15 cellular contexts compared by ENCODE assay signal in genomic region chr6:157266274-157267101, GRCh38. TPM values are rescaled to one million over a fixed set of nuclear protein-coding genes. Genes with fewer than 3 reads are reported as not detected.
A peak's percentile ranks its signal among the peaks of the same experiment; 100 is the strongest.
DNase-seq lines count a peak whose midpoint lies in the region; ATAC-seq, FAIRE-seq and TF ChIP-seq lines count a peak whose summit lies in the region.
"Had no signal": no experiment of that assay in that cellular context is flagged by ENCODE, and none has a peak within 500 bp of the region (broad histone marks: within the 10 kb centered on the region; RNA-seq: fewer than 3 reads in every experiment).

No MANE protein-coding gene starts in this region.

- H3K9me3 ChIP-seq in heart right ventricle = no peaks in the 10 kb centered on the region
- no peaks in the 10 kb centered on the region for H3K9me3 ChIP-seq in uterus
- H3K9me3 ChIP-seq: SJCRH30 had no signal

- TF ChIP-seq POLR2A in uterus (IDR thresholded peaks at IDR 0.05) = no peak

- 94 to 95% methylated on average over 20 of the region's 20 CpGs for WGBS in heart right ventricle, 2 donors

- ATAC-seq in Right ventricle myocardium inferior (no peak), heart right ventricle (no peak), HG02840 (IDR thresholded peaks at IDR 0.05; ENCODE audit: low FRiP score, unreplicated experiment) (no peak)

- H3K4me3 ChIP-seq in heart right ventricle (no peak overlapping the region), bronchial epithelial cell (ENCODE audit: low read depth, low read length) (no peak overlapping the region), uterus (no peak overlapping the region)
- H3K4me3 ChIP-seq: BLaER1 treated with 17β-estradiol and CSF1 and Interleukin-3, amounts not matched to agents 10 nM and 100 nM; GM23248; SJCRH30 had no signal

- FAIRE-seq in bronchial epithelial cell (lab: Jason Lieb, UNC) = peak; percentile 97
- FAIRE-seq: GM19239 had no signal

- peaks cover 10% of the 10 kb centered on the region for H3K9me3 Mint-ChIP-seq in neural crest cell

- H3K36me3 ChIP-seq in heart right ventricle (no peaks in the 10 kb centered on the region), bronchial epithelial cell (ENCODE audit: control insufficient read depth, insufficient read depth, low read length) (no peaks in the 10 kb centered on the region), uterus (no peaks in the 10 kb centered on the region)
- H3K36me3 ChIP-seq: BLaER1 treated with 17β-estradiol and CSF1 and Interleukin-3, amounts not matched to agents 10 nM and 100 nM; SJCRH30 had no signal

- no peaks in the 10 kb centered on the region for H3K27me3 Mint-ChIP-seq in neural crest cell (ENCODE audit: low read depth)

- TF ChIP-seq CTCF in heart right ventricle (IDR thresholded peaks at IDR 0.05) (no peak), bronchial epithelial cell (IDR thresholded peaks at IDR 0.05; ENCODE audit: insufficient read depth, low read length, severe bottlenecking) (no peak), neural crest cell (conservative IDR thresholded peaks at IDR 0.05) (no peak), uterus (IDR thresholded peaks at IDR 0.05) (no peak)

- H3K4me1 ChIP-seq in heart right ventricle (peaks cover 8 to 48% (median 37%) of the 10 kb centered on the region in 9 donors), uterus (peaks cover 0 to 8% of the 10 kb centered on the region in 2 donors)
- H3K4me1 ChIP-seq: SJCRH30 had no signal

- no peak overlapping the region for H3K27ac ChIP-seq in heart right ventricle
- no peak overlapping the region for H3K27ac ChIP-seq in uterus
- H3K27ac ChIP-seq: BLaER1 treated with 17β-estradiol and CSF1 and Interleukin-3, amounts not matched to agents 10 nM and 100 nM; GM23248; SJCRH30 had no signal

- intact Hi-C loops in Right ventricle myocardium inferior (cut with DNase I) = no loop called here
- intact Hi-C loops in heart right ventricle (cut with DNase I) = no loop called here
- intact Hi-C loops in uterus (cut with DNase I; ENCODE audit: low total_unique reads) = no loop called here

- H3K27me3 ChIP-seq in heart right ventricle = no peaks in the 10 kb centered on the region
- no peaks in the 10 kb centered on the region for H3K27me3 ChIP-seq in bronchial epithelial cell (ENCODE audit: control insufficient read depth, insufficient read depth, low read length)
- no peaks in the 10 kb centered on the region for H3K27me3 ChIP-seq in uterus
- H3K27me3 ChIP-seq: BLaER1 treated with 17β-estradiol and CSF1 and Interleukin-3, amounts not matched to agents 10 nM and 100 nM; SJCRH30 had no signal

- peak overlapping the region; percentile 21 for H3K27ac Mint-ChIP-seq in neural crest cell (ENCODE audit: unreplicated experiment)
- H3K27ac Mint-ChIP-seq: HFFc6 had no signal

- no peak overlapping the region for H3K4me3 Mint-ChIP-seq in neural crest cell
- H3K4me3 Mint-ChIP-seq: HFFc6 had no signal

- peaks cover 16% of the 10 kb centered on the region for H3K4me1 Mint-ChIP-seq in neural crest cell

- H3K36me3 Mint-ChIP-seq in neural crest cell (ENCODE audit: low read depth) = peaks cover 9% of the 10 kb centered on the region

- peak; percentile 54 for DNase-seq in Right ventricle myocardium inferior (ENCODE audit: missing footprints)
- DNase-seq in heart right ventricle = no peak
- no peak for DNase-seq in bronchial epithelial cell (ENCODE audit: low read depth)
- no peak for DNase-seq in neural crest cell (ENCODE audit: low read depth, low spot score)
- DNase-seq in activated CD4-positive, alpha-beta T cell treated with anti-CD3 and anti-CD28 coated beads, Interleukin-2, amount 50 U/mL, for 48 hours = no peak
- DNase-seq in uterus = no peak
- DNase-seq in UCSD-AML1 (lab: John Stamatoyannopoulos, UW; ENCODE audit: unreplicated experiment) = no peak
- DNase-seq: GM23248, HFFc6, Kasumi-1, NCI-H510A, SJCRH30 had no signal

RNA-seq across cellular contexts. Expression of gene TMEM242, which starts 56.8 kb away (rescaled TPM):
- 19.4 TPM for total RNA-seq in Right ventricle myocardium inferior
- total RNA-seq in heart right ventricle = 10 to 100 TPM; 12.5 to 18.7 (median 16.7) TPM
- polyA plus RNA-seq in heart right ventricle = 10 to 100 TPM in 1 of 2 donors, 1 to 10 TPM in 1; 8.9 to 14.2 TPM
- total RNA-seq in bronchial epithelial cell = 7.1 and 7.2 TPM in 2 replicates
- total RNA-seq in neural crest cell = 10.4 and 11.3 TPM in 2 replicates
- 10 to 100 TPM in 3 of 4 donors, 1 to 10 TPM in 1; 3.3 to 14.2 (median 11.8) TPM for total RNA-seq in uterus
